ENCODE assay signal across 8 cellular contexts in the genomic region with DNA sequence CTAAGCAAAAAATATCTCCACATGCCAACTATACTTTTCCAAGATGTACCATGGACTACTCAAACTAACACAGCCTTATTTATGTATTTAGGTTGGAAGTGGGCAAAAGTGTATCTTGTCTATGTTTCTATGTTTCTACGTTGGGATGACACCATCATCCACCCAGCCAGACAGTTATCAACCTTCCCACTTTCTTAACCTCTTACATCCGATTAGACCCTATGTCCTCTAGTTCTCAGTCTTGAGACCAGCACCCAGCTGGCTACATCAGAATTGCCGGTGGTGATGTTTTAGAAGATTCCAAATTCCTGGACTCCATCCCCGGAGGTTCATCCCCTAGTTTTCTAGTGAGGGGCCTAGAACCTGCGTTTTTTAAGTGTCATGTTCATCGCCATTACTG. TPM values are rescaled to one million over a fixed set of nuclear protein-coding genes. Genes with fewer than 3 reads are reported as not detected.
DNase-seq lines count a peak whose midpoint lies in the region; ATAC-seq, FAIRE-seq and TF ChIP-seq lines count a peak whose summit lies in the region.

No MANE protein-coding gene starts in this region.

- no peak for TF ChIP-seq CTCF in GM23338 (conservative IDR thresholded peaks at IDR 0.05; ENCODE audit: low read depth in 2 of 2)

- H3K4me2 ChIP-seq in GM23338, result peak overlapping the region; percentile 80

- H3K36me3 ChIP-seq in GM23338 (ENCODE audit: insufficient read depth), result no peaks in the 10 kb centered on the region
- peaks cover 13% of the 10 kb centered on the region; the same call in 1 of the 2 replicates for H3K36me3 ChIP-seq in SJSA1

- DNase-seq in GM23338 (ENCODE audit: low spot score) (peak; percentile 11), SJSA1 (ENCODE audit: low read depth in 1 of 2, low spot score in 2 of 2) (no peak), fibroblast of peridontal ligament (ENCODE audit: extremely low read depth) (peak; percentile 13), nucleus accumbens (lab: John Stamatoyannopoulos, UW) (no peak), H54 (ENCODE audit: insufficient read length, low spot score) (no peak), NCI-H2196 (lab: John Stamatoyannopoulos, UW; ENCODE audit: unreplicated experiment) (no peak), COLO829 (ENCODE audit: low spot score) (no peak)

- no peak for FAIRE-seq in H54 (lab: Jason Lieb, UNC)

- peaks cover 25% of the 10 kb centered on the region for H3K79me2 ChIP-seq in GM23338 (replicated peaks; ENCODE audit: insufficient read depth)

- H3K4me3 ChIP-seq in GM23338 (peak overlapping the region; percentile 70), SJSA1 (peak overlapping the region; percentile 50), skin epidermis (peak overlapping the region; percentile 55 to 84 (median 71))

- H3K27ac ChIP-seq in GM23338 (ENCODE audit: low read depth) (no peak overlapping the region), SJSA1 (peak overlapping the region; percentile 66), skin epidermis (peak overlapping the region in 14 of 21 experiments; percentile 85 to 97 (median 93))

- no peaks in the 10 kb centered on the region for H3K9me3 Mint-ChIP-seq in GM23338

- H3K4me1 ChIP-seq in GM23338 (ENCODE audit: insufficient read depth) (no peaks in the 10 kb centered on the region), SJSA1 (replicated peaks) (peaks cover 8% of the 10 kb centered on the region)

- no peak for ATAC-seq in GM23338

- H3K27me3 ChIP-seq in GM23338 (ENCODE audit: insufficient read depth) (no peaks in the 10 kb centered on the region), SJSA1 (replicated peaks) (no peaks in the 10 kb centered on the region)

- H3K27ac Mint-ChIP-seq in GM23338, result peak overlapping the region; percentile 99; the same call in 1 of the 2 replicates

- no peaks in the 10 kb centered on the region for H3F3A ChIP-seq in GM23338 (replicated peaks; ENCODE audit: low read depth)

- H3K4me3 Mint-ChIP-seq in GM23338, result peak overlapping the region; percentile 87

- no peaks in the 10 kb centered on the region; the same call in 2 of the 3 replicates for H3K36me3 Mint-ChIP-seq in GM23338 (ENCODE audit: low read depth)

- no peaks in the 10 kb centered on the region; the same call in 1 of the 2 replicates for H4K20me1 ChIP-seq in GM23338 (replicated peaks; ENCODE audit: insufficient read depth)

- H3K9me2 ChIP-seq in GM23338 (ENCODE audit: insufficient read depth), result no peaks in the 10 kb centered on the region

- peaks cover 8% of the 10 kb centered on the region for H3K27me3 Mint-ChIP-seq in GM23338 (ENCODE audit: insufficient read depth, low read depth, poor library complexity)

- no peaks in the 10 kb centered on the region for H3K9me3 ChIP-seq in SJSA1 (replicated peaks)

- TF ChIP-seq POLR2A in H54 (IDR thresholded peaks at IDR 0.05; ENCODE audit: low read depth, low read length), result no peak

- no peak overlapping the region for H2AFZ ChIP-seq in GM23338

- H3K4me1 Mint-ChIP-seq in GM23338, result peaks cover 17% of the 10 kb centered on the region

TF ChIP-seq in GM23338, 12 proteins besides CTCF, POLR2A, EP300 and RAD21:
- TF ChIP-seq, protein P1, sequence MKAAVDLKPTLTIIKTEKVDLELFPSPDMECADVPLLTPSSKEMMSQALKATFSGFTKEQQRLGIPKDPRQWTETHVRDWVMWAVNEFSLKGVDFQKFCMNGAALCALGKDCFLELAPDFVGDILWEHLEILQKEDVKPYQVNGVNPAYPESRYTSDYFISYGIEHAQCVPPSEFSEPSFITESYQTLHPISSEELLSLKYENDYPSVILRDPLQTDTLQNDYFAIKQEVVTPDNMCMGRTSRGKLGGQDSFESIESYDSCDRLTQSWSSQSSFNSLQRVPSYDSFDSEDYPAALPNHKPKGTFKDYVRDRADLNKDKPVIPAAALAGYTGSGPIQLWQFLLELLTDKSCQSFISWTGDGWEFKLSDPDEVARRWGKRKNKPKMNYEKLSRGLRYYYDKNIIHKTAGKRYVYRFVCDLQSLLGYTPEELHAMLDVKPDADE (IDR thresholded peaks at IDR 0.05), result no peak
- TF ChIP-seq ZNF114 (CRISPR knock-in tag; IDR thresholded peaks at IDR 0.05) (no peak), JUNB (IDR thresholded peaks at IDR 0.05; ENCODE audit: unreplicated experiment) (no peak)
- TF ChIP-seq, protein P2, sequence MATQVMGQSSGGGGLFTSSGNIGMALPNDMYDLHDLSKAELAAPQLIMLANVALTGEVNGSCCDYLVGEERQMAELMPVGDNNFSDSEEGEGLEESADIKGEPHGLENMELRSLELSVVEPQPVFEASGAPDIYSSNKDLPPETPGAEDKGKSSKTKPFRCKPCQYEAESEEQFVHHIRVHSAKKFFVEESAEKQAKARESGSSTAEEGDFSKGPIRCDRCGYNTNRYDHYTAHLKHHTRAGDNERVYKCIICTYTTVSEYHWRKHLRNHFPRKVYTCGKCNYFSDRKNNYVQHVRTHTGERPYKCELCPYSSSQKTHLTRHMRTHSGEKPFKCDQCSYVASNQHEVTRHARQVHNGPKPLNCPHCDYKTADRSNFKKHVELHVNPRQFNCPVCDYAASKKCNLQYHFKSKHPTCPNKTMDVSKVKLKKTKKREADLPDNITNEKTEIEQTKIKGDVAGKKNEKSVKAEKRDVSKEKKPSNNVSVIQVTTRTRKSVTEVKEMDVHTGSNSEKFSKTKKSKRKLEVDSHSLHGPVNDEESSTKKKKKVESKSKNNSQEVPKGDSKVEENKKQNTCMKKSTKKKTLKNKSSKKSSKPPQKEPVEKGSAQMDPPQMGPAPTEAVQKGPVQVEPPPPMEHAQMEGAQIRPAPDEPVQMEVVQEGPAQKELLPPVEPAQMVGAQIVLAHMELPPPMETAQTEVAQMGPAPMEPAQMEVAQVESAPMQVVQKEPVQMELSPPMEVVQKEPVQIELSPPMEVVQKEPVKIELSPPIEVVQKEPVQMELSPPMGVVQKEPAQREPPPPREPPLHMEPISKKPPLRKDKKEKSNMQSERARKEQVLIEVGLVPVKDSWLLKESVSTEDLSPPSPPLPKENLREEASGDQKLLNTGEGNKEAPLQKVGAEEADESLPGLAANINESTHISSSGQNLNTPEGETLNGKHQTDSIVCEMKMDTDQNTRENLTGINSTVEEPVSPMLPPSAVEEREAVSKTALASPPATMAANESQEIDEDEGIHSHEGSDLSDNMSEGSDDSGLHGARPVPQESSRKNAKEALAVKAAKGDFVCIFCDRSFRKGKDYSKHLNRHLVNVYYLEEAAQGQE (IDR thresholded peaks at IDR 0.05; ENCODE audit: unreplicated experiment), result no peak

RNA-seq across cellular contexts. Expression of a gene that starts 1.0 kb away (rescaled TPM):
- 10.8 and 12.2 TPM in 2 replicates for total RNA-seq in GM23338 (2014; rRNA removed; shearing (Covaris generic))
- polyA plus RNA-seq in GM23338 (2016; fragmentation: Nextera tagmentation; extraction: Ambion mirVana), result 35.6 and 38.4 TPM in 2 replicates
- 8.4 and 9.6 TPM in 2 replicates for total RNA-seq in SJSA1 (2014; rRNA removed; shearing (Covaris generic))

RNA-seq across cellular contexts. Expression of a gene that starts 47.1 kb away (rescaled TPM):
- total RNA-seq in GM23338 (2014; rRNA removed; shearing (Covaris generic)), result 87.4 and 96.8 TPM in 2 replicates
- 56.3 and 63.0 TPM in 2 replicates for polyA plus RNA-seq in GM23338 (2016; fragmentation: Nextera tagmentation; extraction: Ambion mirVana)
- 26.6 and 40.6 TPM in 2 replicates for total RNA-seq in SJSA1 (2014; rRNA removed; shearing (Covaris generic))

RNA-seq across cellular contexts. Expression of a gene that starts 47.7 kb away (rescaled TPM):
- 366 and 390 TPM in 2 replicates for total RNA-seq in GM23338 (2014; rRNA removed; shearing (Covaris generic))
- 260 and 300 TPM in 2 replicates for polyA plus RNA-seq in GM23338 (2016; fragmentation: Nextera tagmentation; extraction: Ambion mirVana)
- total RNA-seq in SJSA1 (2014; rRNA removed; shearing (Covaris generic)), result 76.2 and 106 TPM in 2 replicates

Comparison
In these comparisons a context has a peak if more than half of its experiments do, and no peak if none do; other contexts are left out.
1. DNase-seq: peak in GM23338 (single experiment) and fibroblast of peridontal ligament (single experiment); none in SJSA1 (0 of 2), nucleus accumbens (0 of 56), H54 (single experiment), NCI-H2196 (single experiment) and COLO829 (single experiment).
2. Peak in every context shown above with its lines, with median percentiles within 50 percentile points of each other: H3K4me3 ChIP-seq.